ENCODE assay signal across 15 cellular contexts in genomic region chr2:206193643-206194382, GRCh38.
"Had no signal": no experiment of that assay in that cellular context is flagged by ENCODE, and none has a peak within 500 bp of the region (broad histone marks: within the 10 kb centered on the region; RNA-seq: fewer than 3 reads in every experiment).

No MANE protein-coding gene starts in this region.

- H2AFZ ChIP-seq: hepatocyte had no signal

- DNase-seq: activated CD4-positive, alpha-beta memory T cell treated with anti-CD3 and anti-CD28 coated beads for 36 hours; activated CD4-positive, alpha-beta T cell treated with anti-CD3 and anti-CD28 coated beads for 36 hours; activated T-cell treated with anti-CD3 and anti-CD28 coated beads for 4 hours; effector memory CD4-positive, alpha-beta T cell; foreskin fibroblast; left colon; natural killer cell; sigmoid colon; stimulated activated CD4-positive, alpha-beta T cell treated with anti-CD3 and anti-CD28 coated beads, Interleukin-4, amount 100 ng/mL, for 4 hours; upper lobe of left lung had no signal

- H3K4me2 ChIP-seq: hepatocyte had no signal

- H3K27me3 ChIP-seq: pancreas, sigmoid colon, upper lobe of left lung had no signal

- H3K4me1 ChIP-seq: pancreas, sigmoid colon, upper lobe of left lung had no signal

- H3K36me3 ChIP-seq: neutrophil, pancreas, sigmoid colon, thoracic aorta, upper lobe of left lung had no signal

- H3K9me3 ChIP-seq: neutrophil, pancreas, sigmoid colon, thoracic aorta, upper lobe of left lung had no signal

- H3K27ac ChIP-seq: hepatocyte, neutrophil, pancreas, sigmoid colon, thoracic aorta, upper lobe of left lung had no signal

- H3K4me3 ChIP-seq: hepatocyte, lung, pancreas, sigmoid colon, thoracic aorta, upper lobe of left lung had no signal
